In the genomic region with DNA sequence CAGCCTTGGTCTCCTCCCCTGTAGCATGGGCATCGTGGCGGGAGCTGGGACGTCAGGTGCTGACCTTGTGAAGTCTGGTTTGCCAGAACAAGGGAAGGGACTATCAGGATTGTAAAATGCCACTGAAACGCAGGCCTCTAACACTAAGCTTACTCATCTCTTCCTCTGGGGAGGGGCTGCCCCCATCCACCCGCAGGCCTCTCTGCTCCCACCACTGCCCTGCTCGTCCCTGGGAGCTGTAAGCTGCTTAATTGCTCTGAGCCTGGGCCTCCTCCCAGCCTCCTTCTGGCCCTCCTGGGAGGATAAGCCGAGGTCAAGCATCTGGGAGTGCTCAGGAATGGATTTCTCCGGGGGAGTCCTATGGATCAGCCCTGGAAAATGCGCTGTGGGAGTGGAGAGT, we compare ENCODE assay signal across 17 cellular contexts. TPM values are rescaled to one million over a fixed set of nuclear protein-coding genes. Genes with fewer than 3 reads are reported as not detected.
DNase-seq lines count a peak whose midpoint lies in the region; FAIRE-seq and TF ChIP-seq lines count a peak whose summit lies in the region.
"Had no signal": no experiment of that assay in that cellular context is flagged by ENCODE, and none has a peak within 500 bp of the region (broad histone marks: within the 10 kb centered on the region; RNA-seq: fewer than 3 reads in every experiment).

No MANE protein-coding gene starts in this region.

- no peak overlapping the region for H2AFZ ChIP-seq in H1 (ENCODE audit: low read length)
- H2AFZ ChIP-seq: parathyroid adenoma had no signal

- WGBS in H1 (ENCODE audit: extremely low coverage in 1 of 2, insufficient coverage in 1 of 2, insufficient read length in 1 of 2, insufficient replicate concordance in 2 of 2, low coverage in 1 of 2, low lambda C conversion rate in 2 of 2, missing lambda C conversion rate in 1 of 2), 2 experiments: 90% methylated on average over 9 of the region's 9 CpGs; no CpG with 5 or more reads in 1 of the 2 experiments
- WGBS in sigmoid colon, 2 donors: 35 to 62% methylated on average over 9 of the region's 9 CpGs

- H4K8ac ChIP-seq in H1 (ENCODE audit: extremely low read depth, insufficient read depth, low read length): no peak overlapping the region

- H3K27me3 Mint-ChIP-seq in osteocyte (ENCODE audit: unreplicated experiment): no peaks in the 10 kb centered on the region

- no peaks in the 10 kb centered on the region for H3K9me3 ChIP-seq in H1 (ENCODE audit: insufficient read depth in 2 of 2, low read depth in 1 of 2, low read length in 1 of 2)
- H3K9me3 ChIP-seq in sigmoid colon: no peaks in the 10 kb centered on the region
- H3K9me3 ChIP-seq: upper lobe of left lung had no signal

- no peak overlapping the region for H3K4me3 ChIP-seq in H1 (ENCODE audit: extremely low read depth in 1 of 4, insufficient read depth in 2 of 4, low read depth in 3 of 4, low read length in 4 of 4)
- H3K4me3 ChIP-seq in sigmoid colon: no peak overlapping the region
- H3K4me3 ChIP-seq: upper lobe of left lung had no signal

- POLR2A ChIA-PET in H1 (lab: Charles Lee; ENCODE audit: partially characterized antibody): interaction anchor here (1.0 kb wide), 1 partner anchor 21 kb away, joined by 3 read pairs; no protein-coding TSS in a partner anchor

- TF ChIP-seq RAD21 in H1 (IDR thresholded peaks at IDR 0.05 in 1 of 2, conservative IDR thresholded peaks at IDR 0.05 in 1 of 2; ENCODE audit: low read depth in 2 of 2, low read length in 2 of 2): no peak

- no peaks in the 10 kb centered on the region for H4K20me1 ChIP-seq in H1 (replicated peaks in 1 of 2; ENCODE audit: control insufficient read depth in 1 of 2, insufficient read depth in 2 of 2, low read length in 2 of 2)

- no peak overlapping the region for H3K4me3 Mint-ChIP-seq in osteocyte (ENCODE audit: unreplicated experiment)
- H3K4me3 Mint-ChIP-seq: T-helper 1 cell treated with Interleukin-12 subunit alpha and Interleukin-12 subunit beta and Interleukin-4 antibody, amounts not matched to agents 30 μg/mL and 1 μg/mL, for 36 hours had no signal

- no peak overlapping the region for H3K27ac ChIP-seq in H1 (ENCODE audit: low read depth, low read length)
- H3K27ac ChIP-seq in sigmoid colon: peak overlapping the region; percentile 79 to 98 (median 92)
- H3K27ac ChIP-seq: C4-2B, parathyroid adenoma, upper lobe of left lung had no signal

- H2BK20ac ChIP-seq in H1 (ENCODE audit: low read length): no peak overlapping the region

- H3K23me2 ChIP-seq in H1 (ENCODE audit: low read depth, low read length): no peaks in the 10 kb centered on the region

- TF ChIP-seq POLR2A in H1 (IDR thresholded peaks at IDR 0.05; ENCODE audit: control extremely low read depth in 1 of 2, low read depth in 2 of 2, low read length in 2 of 2) (no peak), sigmoid colon (IDR thresholded peaks at IDR 0.05) (no peak), erythroblast (IDR thresholded peaks at IDR 0.05; ENCODE audit: low read length) (no peak)

- CTCF ChIA-PET in H1 (lab: Charles Lee; ENCODE audit: partially characterized antibody): interaction anchor here (0.7 to 1.2 kb wide), 4 partner anchors 9 to 134 kb away, joined by 3 to 4 read pairs (median 3); partner anchors contain the start of gene SHISAL1

- 0 out of 2 replicates have a peak overlapping the region, but pooled peaks have one; percentile 88 for H2BK15ac ChIP-seq in H1 (ENCODE audit: low read length)

- no peaks in the 10 kb centered on the region for H3K79me2 ChIP-seq in H1 (ENCODE audit: control insufficient read depth in 1 of 2, insufficient read depth in 2 of 2, low read length in 2 of 2)
- H3K79me2 ChIP-seq: parathyroid adenoma had no signal

- H4K91ac ChIP-seq in H1 (replicated peaks; ENCODE audit: insufficient read length, low read length): peak overlapping the region; percentile 70

- H2AK5ac ChIP-seq in H1 (ENCODE audit: low read depth, low read length): no peak overlapping the region

- TF ChIP-seq EP300 in H1 (IDR thresholded peaks at IDR 0.05; ENCODE audit: borderline replicate concordance in 1 of 2, low read depth in 2 of 2, low read length in 2 of 2) (no peak), sigmoid colon (IDR thresholded peaks at IDR 0.05) (no peak)

- H2BK5ac ChIP-seq in H1 (ENCODE audit: low read depth, low read length): no peak overlapping the region

- no peaks in the 10 kb centered on the region for H3K9me3 Mint-ChIP-seq in osteocyte (ENCODE audit: unreplicated experiment)
- H3K9me3 Mint-ChIP-seq: T-helper 1 cell treated with Interleukin-12 subunit alpha and Interleukin-12 subunit beta and Interleukin-4 antibody, amounts not matched to agents 30 μg/mL and 1 μg/mL, for 36 hours had no signal

- H3K27me3 ChIP-seq in H1 (replicated peaks in 1 of 4; ENCODE audit: control insufficient read depth in 3 of 4, extremely low read depth in 1 of 4, insufficient read depth in 3 of 4, low read length in 3 of 4) (no peaks in the 10 kb centered on the region), sigmoid colon (no peaks in the 10 kb centered on the region)
- H3K27me3 ChIP-seq: upper lobe of left lung had no signal

- no peak overlapping the region for H3K23ac ChIP-seq in H1 (ENCODE audit: insufficient read length)

- H2BK12ac ChIP-seq in H1 (ENCODE audit: low read depth, low read length): 0 out of 2 replicates have a peak overlapping the region, but pooled peaks have one; percentile 27

- H3K4me2 ChIP-seq in H1 (ENCODE audit: insufficient read depth in 1 of 2, low read depth in 2 of 2, low read length in 2 of 2): no peak overlapping the region

- H3K4me1 ChIP-seq in H1 (replicated peaks in 1 of 4; ENCODE audit: control insufficient read depth in 3 of 4, insufficient read depth in 4 of 4, low read length in 3 of 4) (no peaks in the 10 kb centered on the region; a peak in 2 of 7 replicates), sigmoid colon (peaks cover 3 to 59% (median 56%) of the 10 kb centered on the region in 4 donors)
- H3K4me1 ChIP-seq: parathyroid adenoma had no signal

- TF ChIP-seq CTCF in H1 (IDR thresholded peaks at IDR 0.05; ENCODE audit: control extremely low read depth in 1 of 3, insufficient read depth in 1 of 3, low read depth in 1 of 3, low read length in 3 of 3): no peak
- no peak for TF ChIP-seq CTCF in sigmoid colon (IDR thresholded peaks at IDR 0.05)
- TF ChIP-seq CTCF in osteocyte (IDR thresholded peaks at IDR 0.05): no peak

- no peaks in the 10 kb centered on the region; a peak in 1 of 8 replicates for H3K36me3 ChIP-seq in H1 (ENCODE audit: control insufficient read depth in 2 of 4, insufficient read depth in 4 of 4, low read length in 3 of 4)
- no peaks in the 10 kb centered on the region for H3K36me3 ChIP-seq in sigmoid colon
- H3K36me3 ChIP-seq: upper lobe of left lung had no signal

- H3K18ac ChIP-seq in H1 (ENCODE audit: extremely low read depth, low read length): no peak overlapping the region; the same call in 1 of the 2 replicates

- no peak for FAIRE-seq in H1 (lab: Jason Lieb, UNC)
- FAIRE-seq: kidney had no signal

- H3K4me1 Mint-ChIP-seq in osteocyte (ENCODE audit: unreplicated experiment): peaks cover 32% of the 10 kb centered on the region

- H3K79me1 ChIP-seq in H1 (ENCODE audit: low read depth, low read length): no peaks in the 10 kb centered on the region

- H3K14ac ChIP-seq in H1 (ENCODE audit: insufficient read length): no peak overlapping the region

- no peak overlapping the region for H3K9ac ChIP-seq in H1 (replicated peaks in 1 of 4; ENCODE audit: extremely low read depth in 1 of 4, low read depth in 3 of 4, low read length in 3 of 4)
- H3K9ac ChIP-seq: parathyroid adenoma had no signal

- H3K27ac Mint-ChIP-seq in osteocyte (ENCODE audit: unreplicated experiment): no peak overlapping the region
- H3K27ac Mint-ChIP-seq: T-helper 1 cell treated with Interleukin-12 subunit alpha and Interleukin-12 subunit beta and Interleukin-4 antibody, amounts not matched to agents 30 μg/mL and 1 μg/mL, for 36 hours had no signal

- intact Hi-C loops in sigmoid colon (cut with DNase I): loop anchor here (10.0 kb wide), 1 partner anchor 160 kb away; no protein-coding TSS in a partner anchor

- no peak overlapping the region for H3K56ac ChIP-seq in H1 (replicated peaks; ENCODE audit: insufficient read length, low read depth, low read length)

- H4K5ac ChIP-seq in H1 (ENCODE audit: insufficient read length, low read depth, low read length): no peak overlapping the region

- H3K36me3 Mint-ChIP-seq in osteocyte (ENCODE audit: unreplicated experiment): no peaks in the 10 kb centered on the region

- no peak overlapping the region for H2BK120ac ChIP-seq in H1 (replicated peaks; ENCODE audit: low read depth, low read length)

- peak; percentile 41 for DNase-seq in EL
- peak; percentile 38 to 69 for DNase-seq in NCI-H524 (lab: John Stamatoyannopoulos, UW)
- DNase-seq in H1 (ENCODE audit: low read depth in 1 of 2, low spot score in 2 of 2): no peak
- DNase-seq in sigmoid colon: no peak
- no peak for DNase-seq in Ammon's horn (ENCODE audit: low spot score)
- no peak for DNase-seq in T-helper 1 cell
- DNase-seq in osteocyte (ENCODE audit: extremely low spot score, unreplicated experiment): no peak
- no peak for DNase-seq in erythroblast (lab: John Stamatoyannopoulos, UW)
- DNase-seq: effector memory CD4-positive, alpha-beta T cell; kidney; NCI-H1092 treated with DMSO at 0.1 percent for 48 hours; NCI-H2227 treated with DMSO at 0.1 percent for 48 hours; upper lobe of left lung had no signal

- no peak overlapping the region for H3K4ac ChIP-seq in H1 (replicated peaks; ENCODE audit: insufficient read length, low read depth, low read length)

TF ChIP-seq in H1, 55 proteins besides CTCF, POLR2A, EP300 and RAD21 (continues in another document):
- TF ChIP-seq PHF8 (conservative IDR thresholded peaks at IDR 0.05; ENCODE audit: low read depth, low read length) (no peak), GABPA (IDR thresholded peaks at IDR 0.05; ENCODE audit: borderline replicate concordance, insufficient read depth, low read length) (no peak), KDM5A (IDR thresholded peaks at IDR 0.05; ENCODE audit: low read length) (no peak), NANOG (IDR thresholded peaks at IDR 0.05; ENCODE audit: insufficient read depth, low read depth, low read length, poor library complexity, severe bottlenecking) (no peak)

RNA-seq across cellular contexts. Expression of gene SHISAL1, which starts 8.4 kb away (rescaled TPM):
- 5.4 and 5.8 TPM in 2 replicates for total RNA-seq in H1 (2021; fragmentation: NEBNext Ultra II Directional; extraction: Animal tissue kit (Norgen Biotek cat#: 25700))
- polyA plus RNA-seq in H1 (2011; rRNA removed): 2.4 and 3.7 TPM in 2 replicates
- polyA plus RNA-seq in H1 (2011; cell fraction: cytosol; rRNA removed): 2.7 TPM
- 3.0 TPM for polyA plus RNA-seq in H1 (2011; cell fraction: nucleus; rRNA removed)
- 4.3 to 5.6 TPM (median 5.0 TPM) in 4 replicates for polyA plus RNA-seq in H1 (2012, experiment 1 of 2)
- polyA plus RNA-seq in H1 (2012, experiment 2 of 2): 3.5 TPM
- polyA plus RNA-seq in H1 (2013, experiment 1 of 2): 2.3 TPM
- 2.5 TPM for polyA plus RNA-seq in H1 (2013, experiment 2 of 2)
- polyA minus RNA-seq in H1 (2011; rRNA and poly(A)+ RNA removed): 7.7 and 11.4 TPM in 2 replicates
- polyA minus RNA-seq in H1 (2011; cell fraction: cytosol; rRNA and poly(A)+ RNA removed): 2.6 TPM
- polyA minus RNA-seq in H1 (2011; cell fraction: nucleus; rRNA and poly(A)+ RNA removed): 2.2 TPM
- total RNA-seq in sigmoid colon: 10 to 100 TPM; 20.7 to 32.4 (median 24.1) TPM
- 1 to 10 TPM in 1 of 3 donors, under 1 TPM in 2; 0.23 to 1.3 (median 0.60) TPM for polyA plus RNA-seq in sigmoid colon
- total RNA-seq in osteocyte: 5.0 and 6.1 TPM in 2 replicates
- total RNA-seq: mononuclear cell had no signal

Comparison
In these comparisons a context has a peak if more than half of its experiments do, and no peak if none do; other contexts are left out.
1. DNase-seq: peak in EL (single experiment) and NCI-H524 (2 of 2); none in H1 (0 of 2), sigmoid colon (single experiment), Ammon's horn (single experiment), T-helper 1 cell (0 of 5), osteocyte (single experiment) and erythroblast (0 of 2).